In genomic region chr11:131656839-131657211, GRCh38 we compare ENCODE assay signal across 16 cellular contexts.
DNase-seq lines count a peak whose midpoint lies in the region; TF ChIP-seq lines count a peak whose summit lies in the region.
"Had no signal": no experiment of that assay in that cellular context is flagged by ENCODE, and none has a peak within 500 bp of the region (broad histone marks: within the 10 kb centered on the region; RNA-seq: fewer than 3 reads in every experiment).

No MANE protein-coding gene starts in this region.

- TF ChIP-seq CTCF in endodermal cell (conservative IDR thresholded peaks at IDR 0.05) (peak; percentile 47), nephron progenitor cell (IDR thresholded peaks at IDR 0.05) (no peak)

- H3K9me3 ChIP-seq in HUES48 (ENCODE audit: control insufficient read depth, insufficient read depth, low read length) (no peaks in the 10 kb centered on the region), endodermal cell (ENCODE audit: control insufficient read depth, low read length) (no peaks in the 10 kb centered on the region)
- H3K9me3 ChIP-seq: SJCRH30 had no signal

- H3K36me3 Mint-ChIP-seq in endodermal cell (ENCODE audit: low read depth) (no peaks in the 10 kb centered on the region), nephron progenitor cell (ENCODE audit: low read depth) (no peaks in the 10 kb centered on the region)
- H3K36me3 Mint-ChIP-seq: CD4-positive, alpha-beta memory T cell had no signal

- H3K27ac Mint-ChIP-seq in endodermal cell (peak overlapping the region; percentile 82), nephron progenitor cell (no peak overlapping the region)
- H3K27ac Mint-ChIP-seq: CD4-positive, alpha-beta memory T cell had no signal

- H3K4me3 Mint-ChIP-seq in endodermal cell (peak overlapping the region; percentile 47), nephron progenitor cell (peak overlapping the region; percentile 69)
- H3K4me3 Mint-ChIP-seq: CD4-positive, alpha-beta memory T cell had no signal

- DNase-seq in DMS79 treated with DMSO at 0.1 percent for 48 hours (lab: John Stamatoyannopoulos, UW) (peak; percentile 45), endodermal cell (peak; percentile 86), nephron progenitor cell (peak; percentile 29), NCI-H2107 (lab: John Stamatoyannopoulos, UW) (no peak), NCI-H1694 treated with DMSO at 0.1 percent for 48 hours (lab: John Stamatoyannopoulos, UW) (no peak), NCI-H446 treated with DMSO at 0.1 percent for 48 hours (lab: John Stamatoyannopoulos, UW) (no peak), NCI-H1417 treated with DMSO at 0.1 percent for 48 hours (lab: John Stamatoyannopoulos, UW) (no peak)
- DNase-seq: CD4-positive, alpha-beta memory T cell; GOT3; IMR-90; Kasumi-1; NCI-H2029 treated with DMSO at 0.1 percent for 48 hours; NCI-H526; SJCRH30 had no signal

- H3K9me3 Mint-ChIP-seq in endodermal cell (no peaks in the 10 kb centered on the region), nephron progenitor cell (no peaks in the 10 kb centered on the region)

- H3K27me3 ChIP-seq in HUES48 (ENCODE audit: control insufficient read depth, insufficient read depth, low read length) = no peaks in the 10 kb centered on the region
- no peaks in the 10 kb centered on the region for H3K27me3 ChIP-seq in endodermal cell (ENCODE audit: control insufficient read depth, insufficient read depth, low read length, poor library complexity, severe bottlenecking)
- H3K27me3 ChIP-seq: SJCRH30 had no signal

- peaks cover 2% of the 10 kb centered on the region for H3K27me3 Mint-ChIP-seq in endodermal cell (ENCODE audit: insufficient read depth)
- peaks cover 11% of the 10 kb centered on the region for H3K27me3 Mint-ChIP-seq in nephron progenitor cell (ENCODE audit: low read depth, poor library complexity)
- H3K27me3 Mint-ChIP-seq: CD4-positive, alpha-beta memory T cell had no signal

- H3K4me3 ChIP-seq in HUES48 (ENCODE audit: low read depth, low read length) (peak overlapping the region; percentile 33), endodermal cell (ENCODE audit: low read length) (peak overlapping the region; percentile 74)
- H3K4me3 ChIP-seq: SJCRH30 had no signal

- H3K36me3 ChIP-seq in HUES48 (ENCODE audit: control insufficient read depth, insufficient read depth, low read length) (no peaks in the 10 kb centered on the region), endodermal cell (ENCODE audit: control insufficient read depth, insufficient read depth, low read length) (no peaks in the 10 kb centered on the region)
- H3K36me3 ChIP-seq: SJCRH30 had no signal

- H3K4me1 Mint-ChIP-seq in endodermal cell (peaks cover 72% of the 10 kb centered on the region), nephron progenitor cell (peaks cover 96% of the 10 kb centered on the region)
- H3K4me1 Mint-ChIP-seq: CD4-positive, alpha-beta memory T cell had no signal

- peaks cover 45% of the 10 kb centered on the region for H3K4me1 ChIP-seq in HUES48 (ENCODE audit: control insufficient read depth, insufficient read depth, low read length)
- H3K4me1 ChIP-seq in endodermal cell (ENCODE audit: control insufficient read depth, insufficient read depth, low read length) = peaks cover 24% of the 10 kb centered on the region
- H3K4me1 ChIP-seq: SJCRH30 had no signal

- no peak overlapping the region for H3K9ac ChIP-seq in HUES48 (ENCODE audit: low read depth, low read length)
- no peak overlapping the region for H3K9ac ChIP-seq in endodermal cell (ENCODE audit: extremely low read depth, low read length, poor library complexity, severe bottlenecking)

- WGBS in endodermal cell (ENCODE audit: insufficient coverage in 1 of 2, insufficient read length in 1 of 2), 2 experiments = 33 to 34% methylated on average over 3 to 9 of the region's 9 CpGs

- H3K27ac ChIP-seq in HUES48 (ENCODE audit: low read depth, low read length) (peak overlapping the region; percentile 88), endodermal cell (ENCODE audit: low read depth, low read length) (no peak overlapping the region)
- H3K27ac ChIP-seq: RWPE1, SJCRH30 had no signal

Comparison
In these comparisons a context has a peak if more than half of its experiments do, and no peak if none do; other contexts are left out.
1. DNase-seq: peak in DMS79 treated with DMSO at 0.1 percent for 48 hours (single experiment), endodermal cell (single experiment) and nephron progenitor cell (single experiment); none in NCI-H2107 (single experiment), NCI-H1694 treated with DMSO at 0.1 percent for 48 hours (single experiment), NCI-H446 treated with DMSO at 0.1 percent for 48 hours (single experiment) and NCI-H1417 treated with DMSO at 0.1 percent for 48 hours (single experiment).